In the genomic region with DNA sequence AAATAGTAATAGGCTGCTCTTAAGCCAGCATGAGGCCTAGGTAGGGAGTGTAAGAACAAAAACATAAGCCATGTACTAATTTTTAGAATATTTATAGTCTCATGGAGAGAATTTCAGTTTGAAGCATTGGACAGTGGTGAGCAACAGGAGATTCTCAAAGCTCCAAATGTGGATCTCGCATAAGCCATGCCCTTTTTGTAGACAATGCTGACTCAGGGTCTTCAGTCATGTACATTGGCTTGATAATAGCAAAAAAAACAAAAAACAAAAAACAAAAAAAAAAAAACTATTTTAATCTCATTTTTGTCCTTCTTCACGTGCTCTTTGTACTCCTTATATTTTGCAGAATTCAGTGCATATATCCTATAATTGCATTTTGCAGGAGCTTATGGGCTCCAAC, we compare ENCODE assay signal across 28 cellular contexts.
"Had no signal": no experiment of that assay in that cellular context is flagged by ENCODE, and none has a peak within 500 bp of the region (broad histone marks: within the 10 kb centered on the region; RNA-seq: fewer than 3 reads in every experiment).

No MANE protein-coding gene starts in this region.

- DNase-seq: colonic mucosa; cortex of kidney; dermis blood vessel endothelial cell; dorsolateral prefrontal cortex; effector CD4-positive, alpha-beta T cell; effector CD8-positive, alpha-beta T cell; effector memory CD4-positive, alpha-beta T cell; effector memory CD8-positive, alpha-beta T cell; endodermal cell; erythroblast; esophagus squamous epithelium; foreskin fibroblast; foreskin keratinocyte; foreskin melanocyte; gastrocnemius medialis; glutamatergic neuron; head of caudate nucleus; heart left ventricle; heart right ventricle had no signal

- H3K4me3 ChIP-seq: colonic mucosa, coronary artery, dorsolateral prefrontal cortex, esophagus muscularis mucosa, esophagus squamous epithelium, gastrocnemius medialis, gastroesophageal sphincter, heart left ventricle, heart right ventricle, hepatocyte had no signal

- H3K79me2 ChIP-seq: hepatocyte had no signal

- FAIRE-seq: endometrium, endothelial cell of umbilical vein, frontal cortex had no signal

- H3K36me3 ChIP-seq: colonic mucosa, esophagus muscularis mucosa, esophagus squamous epithelium, gastrocnemius medialis, gastroesophageal sphincter, heart left ventricle, heart right ventricle had no signal

- ATAC-seq: effector memory CD8-positive, alpha-beta T cell; esophagus mucosa; foreskin keratinocyte; gastrocnemius medialis; gastroesophageal sphincter; heart left ventricle; heart right ventricle had no signal

- H3K27ac ChIP-seq: colonic mucosa, coronary artery, epithelial cell of prostate, esophagus muscularis mucosa, esophagus squamous epithelium, foreskin keratinocyte, gastrocnemius medialis, gastroesophageal sphincter, heart left ventricle, heart right ventricle, hepatocyte had no signal

- H3K4me2 ChIP-seq: hepatocyte had no signal

- H3K4me1 ChIP-seq: colonic mucosa, esophagus muscularis mucosa, esophagus squamous epithelium, foreskin keratinocyte, gastrocnemius medialis, gastroesophageal sphincter had no signal

- H2AFZ ChIP-seq: hepatocyte had no signal

- H3K27me3 ChIP-seq: colonic mucosa, dorsolateral prefrontal cortex, esophagus muscularis mucosa, esophagus squamous epithelium, foreskin keratinocyte, gastrocnemius medialis, gastroesophageal sphincter, heart left ventricle, heart right ventricle, hepatocyte had no signal

- H3K9me3 ChIP-seq: colonic mucosa, esophagus squamous epithelium, gastrocnemius medialis, gastroesophageal sphincter, heart left ventricle had no signal
